In the genomic region with DNA sequence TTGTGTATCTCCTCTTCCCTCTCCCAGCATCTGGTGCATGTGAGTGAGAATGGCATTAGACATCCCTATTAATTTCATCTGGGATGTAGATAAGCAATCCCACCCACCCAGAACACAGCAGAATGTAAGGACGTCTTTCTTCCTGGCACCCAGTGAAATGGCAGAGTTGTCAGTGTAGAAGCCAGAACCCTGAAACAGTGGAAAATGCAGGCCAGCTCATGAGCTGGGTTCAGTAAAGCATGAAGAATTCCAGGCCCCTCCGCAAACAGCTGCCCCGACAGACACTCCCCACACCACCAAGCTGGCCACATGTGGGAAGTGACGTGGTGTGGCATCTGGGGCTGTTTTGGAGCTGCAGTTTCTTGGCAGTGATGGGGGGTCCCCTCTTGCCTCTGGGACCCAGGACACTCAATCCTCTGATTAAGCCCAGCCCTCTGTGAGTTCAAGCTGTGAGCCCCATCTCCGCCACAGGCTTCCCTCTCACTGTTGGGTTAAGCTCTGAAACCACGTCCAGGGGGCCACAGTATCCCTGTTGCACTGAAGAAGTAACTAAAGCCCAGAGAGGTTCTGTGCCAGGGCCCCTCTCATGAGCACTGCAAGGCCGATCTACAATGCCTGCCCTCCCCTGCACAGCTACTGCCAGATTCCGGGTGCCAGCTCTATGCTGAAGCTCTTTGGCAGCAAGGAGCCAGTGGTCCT, we compare ENCODE assay signal across 21 cellular contexts.
A peak's percentile ranks its signal among the peaks of the same experiment; 100 is the strongest.
DNase-seq lines count a peak whose midpoint lies in the region; ATAC-seq and TF ChIP-seq lines count a peak whose summit lies in the region.
"Had no signal": no experiment of that assay in that cellular context is flagged by ENCODE, and none has a peak within 500 bp of the region (broad histone marks: within the 10 kb centered on the region; RNA-seq: fewer than 3 reads in every experiment).

No MANE protein-coding gene starts in this region.

- no peaks in the 10 kb centered on the region for H3K27me3 ChIP-seq in naive thymus-derived CD4-positive, alpha-beta T cell (ENCODE audit: control insufficient read depth in 2 of 2, insufficient read depth in 2 of 2, low read length in 2 of 2)
- H3K27me3 ChIP-seq: SJSA1, upper lobe of left lung had no signal

- H3K36me3 Mint-ChIP-seq in natural killer cell (no peaks in the 10 kb centered on the region), glutamatergic neuron (ENCODE audit: unreplicated experiment) (peaks cover 10% of the 10 kb centered on the region)
- H3K36me3 Mint-ChIP-seq in natural killer cell treated with Interleukin-12 subunit alpha and Interleukin-12 subunit beta and Interleukin-15 and Interleukin-18, amount 100 ng/mL, for 72 hours, result peaks cover under 1% of the 10 kb centered on the region
- no peaks in the 10 kb centered on the region for H3K36me3 Mint-ChIP-seq in naive thymus-derived CD4-positive, alpha-beta T cell
- H3K36me3 Mint-ChIP-seq: activated naive CD4-positive, alpha-beta T cell treated with anti-CD3 and anti-CD28 coated beads, Interleukin-2, amount 50 U/mL, for 24 hours had no signal

- peak; percentile 3 for DNase-seq in natural killer cell
- no peak for DNase-seq in natural killer cell treated with Interleukin-12 subunit alpha and Interleukin-12 subunit beta and Interleukin-15 and Interleukin-18, amount 100 ng/mL, for 72 hours (ENCODE audit: low spot score)
- DNase-seq in coronary artery (ENCODE audit: low spot score), result peak; percentile 45
- DNase-seq in myocyte (ENCODE audit: low read depth), result peak; percentile 26
- no peak for DNase-seq in glutamatergic neuron
- no peak for DNase-seq in naive thymus-derived CD4-positive, alpha-beta T cell
- DNase-seq: activated T-cell treated with anti-CD3 and anti-CD28 coated beads, Interleukin-2, amount 50 U/mL, for 1 hour; anterior cingulate cortex; foreskin fibroblast; H7; hypothalamus; kidney; NCI-H510A treated with DMSO at 0.1 percent for 48 hours; NK-92 treated with Interleukin-12 subunit alpha and Interleukin-12 subunit beta, amount 100 ng/mL, for 24 hours; T-helper 2 cell had no signal

- H3K9me3 Mint-ChIP-seq in natural killer cell (no peaks in the 10 kb centered on the region), glutamatergic neuron (ENCODE audit: unreplicated experiment) (peaks cover 4% of the 10 kb centered on the region)
- H3K9me3 Mint-ChIP-seq in natural killer cell treated with Interleukin-12 subunit alpha and Interleukin-12 subunit beta and Interleukin-15 and Interleukin-18, amount 100 ng/mL, for 72 hours, result no peaks in the 10 kb centered on the region
- H3K9me3 Mint-ChIP-seq in naive thymus-derived CD4-positive, alpha-beta T cell, result peaks cover 0 to 4% (median 0%) of the 10 kb centered on the region in 11 donors

- H3K4me3 ChIP-seq in coronary artery, result no peak overlapping the region
- no peak overlapping the region for H3K4me3 ChIP-seq in naive thymus-derived CD4-positive, alpha-beta T cell (ENCODE audit: low read length)
- H3K4me3 ChIP-seq: lung, SJSA1, upper lobe of left lung had no signal

- intact Hi-C loops in natural killer cell (cut with micrococcal nuclease), result no loop called here
- intact Hi-C loops in naive thymus-derived CD4-positive, alpha-beta T cell (cut with micrococcal nuclease), result no loop called here

- POLR2A ChIA-PET in naive thymus-derived CD4-positive, alpha-beta T cell (lab: Charles Lee), result no interaction called here

- no peak for ATAC-seq in natural killer cell
- ATAC-seq in natural killer cell treated with Interleukin-12 subunit alpha and Interleukin-12 subunit beta and Interleukin-15 and Interleukin-18, amount 100 ng/mL, for 72 hours, result no peak
- no peak for ATAC-seq in GM21447 (IDR thresholded peaks at IDR 0.05; ENCODE audit: unreplicated experiment)
- ATAC-seq in HG02852 (IDR thresholded peaks at IDR 0.05; ENCODE audit: unreplicated experiment), result no peak
- no peak for ATAC-seq in naive thymus-derived CD4-positive, alpha-beta T cell

- H3K4me3 Mint-ChIP-seq in natural killer cell (no peak overlapping the region), glutamatergic neuron (ENCODE audit: unreplicated experiment) (no peak overlapping the region)
- H3K4me3 Mint-ChIP-seq in natural killer cell treated with Interleukin-12 subunit alpha and Interleukin-12 subunit beta and Interleukin-15 and Interleukin-18, amount 100 ng/mL, for 72 hours, result no peak overlapping the region
- H3K4me3 Mint-ChIP-seq in naive thymus-derived CD4-positive, alpha-beta T cell, result no peak overlapping the region
- H3K4me3 Mint-ChIP-seq: activated naive CD4-positive, alpha-beta T cell treated with anti-CD3 and anti-CD28 coated beads, Interleukin-2, amount 50 U/mL, for 24 hours had no signal

- H3K27me3 Mint-ChIP-seq in natural killer cell (ENCODE audit: low read depth in 2 of 2) (peaks cover 20 to 24% of the 10 kb centered on the region in 2 donors), glutamatergic neuron (ENCODE audit: unreplicated experiment) (peaks cover 4% of the 10 kb centered on the region)
- H3K27me3 Mint-ChIP-seq in natural killer cell treated with Interleukin-12 subunit alpha and Interleukin-12 subunit beta and Interleukin-15 and Interleukin-18, amount 100 ng/mL, for 72 hours, result peaks cover 21 to 37% of the 10 kb centered on the region in 2 donors
- H3K27me3 Mint-ChIP-seq in naive thymus-derived CD4-positive, alpha-beta T cell, result peaks cover 7 to 40% (median 23%) of the 10 kb centered on the region in 5 donors

- TF ChIP-seq CTCF in natural killer cell (IDR thresholded peaks at IDR 0.05), result no peak
- TF ChIP-seq CTCF in coronary artery (IDR thresholded peaks at IDR 0.05), result no peak
- no peak for TF ChIP-seq CTCF in glutamatergic neuron (IDR thresholded peaks at IDR 0.05; ENCODE audit: partially characterized antibody, unreplicated experiment)

- no peaks in the 10 kb centered on the region for H3K36me3 ChIP-seq in naive thymus-derived CD4-positive, alpha-beta T cell (ENCODE audit: control insufficient read depth in 2 of 3, insufficient read depth in 3 of 3, low read length in 3 of 3)
- H3K36me3 ChIP-seq: SJSA1, upper lobe of left lung had no signal

- no peak overlapping the region for H3K27ac Mint-ChIP-seq in natural killer cell
- no peak overlapping the region for H3K27ac Mint-ChIP-seq in natural killer cell treated with Interleukin-12 subunit alpha and Interleukin-12 subunit beta and Interleukin-15 and Interleukin-18, amount 100 ng/mL, for 72 hours
- H3K27ac Mint-ChIP-seq in glutamatergic neuron (ENCODE audit: unreplicated experiment), result no peak overlapping the region
- H3K27ac Mint-ChIP-seq in naive thymus-derived CD4-positive, alpha-beta T cell, result no peak overlapping the region
- H3K27ac Mint-ChIP-seq: activated naive CD4-positive, alpha-beta T cell treated with anti-CD3 and anti-CD28 coated beads, Interleukin-2, amount 50 U/mL, for 24 hours had no signal

- CTCF ChIA-PET in naive thymus-derived CD4-positive, alpha-beta T cell (lab: Charles Lee), result no interaction called here

- no peaks in the 10 kb centered on the region for H3K4me1 ChIP-seq in naive thymus-derived CD4-positive, alpha-beta T cell (ENCODE audit: control insufficient read depth in 2 of 2, insufficient read depth in 2 of 2, low read length in 2 of 2)

- H3K4me1 Mint-ChIP-seq in natural killer cell (no peaks in the 10 kb centered on the region), glutamatergic neuron (ENCODE audit: low read depth, unreplicated experiment) (no peaks in the 10 kb centered on the region)
- peaks cover 0 to 2% of the 10 kb centered on the region in 2 donors for H3K4me1 Mint-ChIP-seq in natural killer cell treated with Interleukin-12 subunit alpha and Interleukin-12 subunit beta and Interleukin-15 and Interleukin-18, amount 100 ng/mL, for 72 hours (ENCODE audit: low read depth in 2 of 2)
- H3K4me1 Mint-ChIP-seq in naive thymus-derived CD4-positive, alpha-beta T cell, result peaks cover 0 to 6% (median 0%) of the 10 kb centered on the region in 7 donors
- H3K4me1 Mint-ChIP-seq: activated naive CD4-positive, alpha-beta T cell treated with anti-CD3 and anti-CD28 coated beads, Interleukin-2, amount 50 U/mL, for 24 hours had no signal

- H3K27ac ChIP-seq in coronary artery, result no peak overlapping the region
- H3K27ac ChIP-seq in naive thymus-derived CD4-positive, alpha-beta T cell (ENCODE audit: low read depth, low read length), result no peak overlapping the region
- H3K27ac ChIP-seq: SJSA1, upper lobe of left lung had no signal

- H3K9me3 ChIP-seq in naive thymus-derived CD4-positive, alpha-beta T cell (ENCODE audit: control insufficient read depth in 2 of 3, low read length in 3 of 3), result no peaks in the 10 kb centered on the region
- H3K9me3 ChIP-seq: SJSA1, upper lobe of left lung had no signal

Comparison
In these comparisons a context has a peak if more than half of its experiments do, and no peak if none do; other contexts are left out.
1. DNase-seq: peak in natural killer cell (single experiment), coronary artery (single experiment) and myocyte (single experiment); none in natural killer cell treated with Interleukin-12 subunit alpha and Interleukin-12 subunit beta and Interleukin-15 and Interleukin-18, amount 100 ng/mL, for 72 hours (single experiment), glutamatergic neuron (single experiment) and naive thymus-derived CD4-positive, alpha-beta T cell (0 of 9).